21 cellular contexts compared by ENCODE assay signal in the genomic region with DNA sequence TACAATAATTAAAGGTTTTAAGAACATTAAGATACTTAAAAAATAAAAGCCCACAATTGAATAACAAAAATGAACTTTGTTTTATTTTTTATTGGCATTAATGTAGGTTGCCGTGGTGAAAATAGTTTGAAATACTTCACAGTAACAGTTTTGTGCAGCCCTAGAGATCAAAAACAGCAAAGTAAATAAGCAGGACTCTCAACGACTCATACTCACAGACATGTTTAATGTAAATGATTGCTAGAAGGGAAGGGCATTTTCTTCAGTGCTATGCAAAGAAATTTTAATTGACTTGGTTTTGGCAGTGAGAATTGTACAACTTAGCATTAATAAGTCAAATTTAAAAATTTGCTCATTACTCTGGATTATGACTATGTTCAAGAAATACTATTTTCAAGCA. TPM values are rescaled to one million over a fixed set of nuclear protein-coding genes. Genes with fewer than 3 reads are reported as not detected.
DNase-seq lines count a peak whose midpoint lies in the region; ATAC-seq and TF ChIP-seq lines count a peak whose summit lies in the region.
"Had no signal": no experiment of that assay in that cellular context is flagged by ENCODE, and none has a peak within 500 bp of the region (broad histone marks: within the 10 kb centered on the region; RNA-seq: fewer than 3 reads in every experiment).

No MANE protein-coding gene starts in this region.

- H3K27ac Mint-ChIP-seq in activated CD4-positive, alpha-beta T cell treated with anti-CD3 and anti-CD28 coated beads for 36 hours, result peak overlapping the region; percentile 10
- peak overlapping the region; percentile 91 for H3K27ac Mint-ChIP-seq in chondrocyte (ENCODE audit: unreplicated experiment)
- H3K27ac Mint-ChIP-seq in nephron progenitor cell, result peak overlapping the region; percentile 69
- H3K27ac Mint-ChIP-seq: activated naive CD8-positive, alpha-beta T cell treated with anti-CD3 and anti-CD28 coated beads, Interleukin-2, amount 50 U/mL, for 24 hours; stimulated activated naive CD8-positive, alpha-beta T cell treated with anti-CD3 and anti-CD28 coated beads, Interleukin-15, Interleukin-2, amounts not matched to agents 100 ng/mL and 50 ng/mL, for 24 hours had no signal

- DNase-seq in activated CD4-positive, alpha-beta T cell treated with anti-CD3 and anti-CD28 coated beads for 36 hours, result no peak
- DNase-seq in activated CD4-positive, alpha-beta T cell treated with anti-CD3 and anti-CD28 coated beads, Interleukin-2, amount 50 U/mL, for 4 hours, result no peak
- DNase-seq in NCI-H226 (peak; percentile 20), chondrocyte (ENCODE audit: low spot score) (no peak), nephron progenitor cell (no peak), inferior parietal cortex (ENCODE audit: extremely low spot score) (no peak)
- DNase-seq: activated CD8-positive, alpha-beta memory T cell treated with anti-CD3 and anti-CD28 coated beads, Interleukin-2, amount 50 U/mL, for 4 hours; activated effector memory CD4-positive, alpha-beta T cell treated with anti-CD3 and anti-CD28 coated beads, Interleukin-2, amount 50 U/mL, for 16 hours; activated naive CD8-positive, alpha-beta T cell treated with anti-CD3 and anti-CD28 coated beads, Interleukin-2, amount 50 U/mL, for 24 hours; Caco-2; DMS79; effector CD4-positive, alpha-beta T cell; NCI-H2081; NCI-H446; WERI-Rb-1 had no signal

- H3K4me3 Mint-ChIP-seq in activated CD4-positive, alpha-beta T cell treated with anti-CD3 and anti-CD28 coated beads for 36 hours, result no peak overlapping the region
- H3K4me3 Mint-ChIP-seq in chondrocyte (ENCODE audit: unreplicated experiment) (no peak overlapping the region), nephron progenitor cell (no peak overlapping the region)
- H3K4me3 Mint-ChIP-seq: activated naive CD8-positive, alpha-beta T cell treated with anti-CD3 and anti-CD28 coated beads, Interleukin-2, amount 50 U/mL, for 24 hours; brain; stimulated activated naive CD8-positive, alpha-beta T cell treated with anti-CD3 and anti-CD28 coated beads, Interleukin-15, Interleukin-2, amounts not matched to agents 100 ng/mL and 50 ng/mL, for 24 hours had no signal

- peaks cover 2% of the 10 kb centered on the region for H3K9me3 Mint-ChIP-seq in activated CD4-positive, alpha-beta T cell treated with anti-CD3 and anti-CD28 coated beads for 36 hours (ENCODE audit: low read depth)
- peaks cover 9% of the 10 kb centered on the region for H3K9me3 Mint-ChIP-seq in chondrocyte (ENCODE audit: low read depth)
- H3K9me3 Mint-ChIP-seq in nephron progenitor cell, result peaks cover 13% of the 10 kb centered on the region

- CTCF ChIA-PET in activated CD4-positive, alpha-beta T cell treated with anti-CD3 and anti-CD28 coated beads for 36 hours (lab: Charles Lee), result interaction anchor here (0.7 to 1.2 kb wide), 2 partner anchors 14 to 24 kb away, joined by 3 to 4 read pairs; no protein-coding TSS in a partner anchor

- POLR2A ChIA-PET in activated CD4-positive, alpha-beta T cell treated with anti-CD3 and anti-CD28 coated beads for 36 hours (lab: Charles Lee), result interaction anchor here (0.7 kb wide), 1 partner anchor 109 kb away, joined by 4 read pairs; no protein-coding TSS in a partner anchor

- ATAC-seq in activated CD4-positive, alpha-beta T cell treated with anti-CD3 and anti-CD28 coated beads for 36 hours, result peak; percentile 42
- no peak for ATAC-seq in activated CD4-positive, CD25-positive, alpha-beta regulatory T cell treated with anti-CD3 and anti-CD28 coated beads, Interleukin-2, amount 50 U/mL, for 24 hours
- ATAC-seq in GM21390 (IDR thresholded peaks at IDR 0.05; ENCODE audit: unreplicated experiment), result no peak
- ATAC-seq: HCT116, sciatic nerve had no signal

- intact Hi-C loops in activated CD4-positive, alpha-beta T cell treated with anti-CD3 and anti-CD28 coated beads for 36 hours (cut with DNase I, micrococcal nuclease), result loop anchor here in 1 of 2 experiments (1.0 to 5.0 kb wide), 3 partner anchors 16 to 213 kb away; a partner anchor contains a TSS

- peaks cover 9% of the 10 kb centered on the region for H3K4me1 Mint-ChIP-seq in activated CD4-positive, alpha-beta T cell treated with anti-CD3 and anti-CD28 coated beads for 36 hours
- H3K4me1 Mint-ChIP-seq in chondrocyte (ENCODE audit: low read depth) (peaks cover 59% of the 10 kb centered on the region), nephron progenitor cell (peaks cover 17% of the 10 kb centered on the region)

- TF ChIP-seq CTCF in chondrocyte (IDR thresholded peaks at IDR 0.05) (no peak), nephron progenitor cell (IDR thresholded peaks at IDR 0.05) (no peak)

- H3K27me3 Mint-ChIP-seq in activated CD4-positive, alpha-beta T cell treated with anti-CD3 and anti-CD28 coated beads for 36 hours, result no peaks in the 10 kb centered on the region
- no peaks in the 10 kb centered on the region for H3K27me3 Mint-ChIP-seq in chondrocyte (ENCODE audit: low read depth)
- H3K27me3 Mint-ChIP-seq in nephron progenitor cell (ENCODE audit: low read depth, poor library complexity), result no peaks in the 10 kb centered on the region
- H3K27me3 Mint-ChIP-seq: activated naive CD8-positive, alpha-beta T cell treated with anti-CD3 and anti-CD28 coated beads, Interleukin-2, amount 50 U/mL, for 24 hours; brain; stimulated activated naive CD8-positive, alpha-beta T cell treated with anti-CD3 and anti-CD28 coated beads, Interleukin-15, Interleukin-2, amounts not matched to agents 100 ng/mL and 50 ng/mL, for 24 hours had no signal

- H3K36me3 Mint-ChIP-seq in activated CD4-positive, alpha-beta T cell treated with anti-CD3 and anti-CD28 coated beads for 36 hours (ENCODE audit: low read depth), result peaks cover 4% of the 10 kb centered on the region
- H3K36me3 Mint-ChIP-seq in chondrocyte (ENCODE audit: low read depth) (peaks cover 4% of the 10 kb centered on the region), nephron progenitor cell (ENCODE audit: low read depth) (peaks cover 33% of the 10 kb centered on the region)

RNA-seq across cellular contexts. Expression of a gene that starts 16.0 kb away (rescaled TPM):
- total RNA-seq in activated CD4-positive, alpha-beta T cell treated with anti-CD3 and anti-CD28 coated beads for 36 hours, result 10 to 100 TPM; 19.7 to 20.8 TPM
- 12.6 to 18.0 TPM (median 13.2 TPM) in 3 replicates for total RNA-seq in chondrocyte

RNA-seq across cellular contexts. Expression of a gene that starts 16.1 kb away (rescaled TPM):
- 1 to 10 TPM; 4.5 to 5.3 TPM for total RNA-seq in activated CD4-positive, alpha-beta T cell treated with anti-CD3 and anti-CD28 coated beads for 36 hours
- 24.7 to 45.7 TPM (median 26.0 TPM) in 3 replicates for total RNA-seq in chondrocyte

Comparison
In these comparisons a context has a peak if more than half of its experiments do, and no peak if none do; other contexts are left out.
1. H3K27ac Mint-ChIP-seq: peak in every context shown above with its lines; median percentile 91 in chondrocyte; 69 in nephron progenitor cell; 10 in activated CD4-positive, alpha-beta T cell treated with anti-CD3 and anti-CD28 coated beads for 36 hours.